In the genomic region with DNA sequence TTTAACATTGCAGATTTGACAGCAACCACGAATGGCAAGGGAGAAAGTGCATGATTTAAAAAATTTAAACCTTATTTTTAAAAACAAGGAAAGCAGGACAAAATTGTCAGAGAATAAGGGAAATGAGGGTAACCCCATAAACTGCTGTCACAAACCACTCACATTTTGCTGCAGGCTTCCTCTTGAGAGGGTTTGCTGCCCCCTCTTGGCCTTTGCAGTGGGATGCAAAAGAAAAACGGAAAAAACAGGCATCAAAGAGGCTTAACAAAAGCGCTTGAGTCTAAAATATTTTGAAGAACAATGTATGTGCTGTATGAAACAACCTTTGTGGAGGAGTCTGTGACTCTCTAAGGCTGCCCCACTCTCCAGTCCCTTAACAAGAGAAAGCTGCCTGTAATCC, we compare ENCODE assay signal across 8 cellular contexts.
DNase-seq lines count a peak whose midpoint lies in the region; ATAC-seq, FAIRE-seq and TF ChIP-seq lines count a peak whose summit lies in the region.

No MANE protein-coding gene starts in this region.

- H3K36me3 Mint-ChIP-seq in activated naive CD4-positive, alpha-beta T cell treated with anti-CD3 and anti-CD28 coated beads for 36 hours (ENCODE audit: low read depth): no peaks in the 10 kb centered on the region

- peaks cover 5% of the 10 kb centered on the region for H3K27me3 Mint-ChIP-seq in activated naive CD4-positive, alpha-beta T cell treated with anti-CD3 and anti-CD28 coated beads for 36 hours (ENCODE audit: low read depth)

- H3K4me1 Mint-ChIP-seq in activated naive CD4-positive, alpha-beta T cell treated with anti-CD3 and anti-CD28 coated beads for 36 hours (ENCODE audit: low read depth): no peaks in the 10 kb centered on the region

- peak; percentile 57 for TF ChIP-seq CTCF in GM10248 (IDR thresholded peaks at IDR 0.05; ENCODE audit: control extremely low read depth, extremely low read depth, low read depth, missing control alignments)

- DNase-seq in GM10248 (ENCODE audit: extremely low spot score) (peak; percentile 43), NCI-H510A (lab: John Stamatoyannopoulos, UW) (peak; percentile 1), right cardiac atrium (peak; percentile 11 to 41 (median 29)), small intestine (peak; percentile 30)
- peak; percentile 51 for DNase-seq in activated naive CD4-positive, alpha-beta T cell treated with anti-CD3 and anti-CD28 coated beads for 36 hours

- intact Hi-C loops in activated naive CD4-positive, alpha-beta T cell treated with anti-CD3 and anti-CD28 coated beads for 36 hours (cut with micrococcal nuclease): loop anchor here (1.0 to 5.0 kb wide), 3 partner anchors 1011 to 1406 kb away; a partner anchor contains a TSS
- intact Hi-C loops in right cardiac atrium (cut with DNase I): no loop called here

- no peak overlapping the region for H3K27ac Mint-ChIP-seq in activated naive CD4-positive, alpha-beta T cell treated with anti-CD3 and anti-CD28 coated beads for 36 hours

- H3K9me3 ChIP-seq in right cardiac atrium (ENCODE audit: control insufficient read depth, low read length): no peaks in the 10 kb centered on the region
- H3K9me3 ChIP-seq in small intestine (ENCODE audit: control insufficient read depth, low read depth): no peaks in the 10 kb centered on the region

- H3K4me1 ChIP-seq in right cardiac atrium (ENCODE audit: control insufficient read depth, insufficient read depth, low read length): no peaks in the 10 kb centered on the region
- H3K4me1 ChIP-seq in small intestine (ENCODE audit: control insufficient read depth in 2 of 2, insufficient read depth in 1 of 2, low read depth in 1 of 2, low read length in 1 of 2): no peaks in the 10 kb centered on the region

- H3K4me3 ChIP-seq in right cardiac atrium (ENCODE audit: low read length): no peak overlapping the region
- no peak overlapping the region for H3K4me3 ChIP-seq in small intestine (ENCODE audit: low read depth in 1 of 2, low read length in 2 of 2)

- ATAC-seq in HG03175 (IDR thresholded peaks at IDR 0.05; ENCODE audit: unreplicated experiment) (peak; percentile 77), right cardiac atrium (no peak), HG03097 (IDR thresholded peaks at IDR 0.05; ENCODE audit: low FRiP score, unreplicated experiment) (no peak)

- FAIRE-seq in A204.1 (lab: Jason Lieb, UNC): peak; percentile 83
- no peak for FAIRE-seq in small intestine (lab: Jason Lieb, UNC)

- H3K27ac ChIP-seq in right cardiac atrium (ENCODE audit: low read length) (no peak overlapping the region), small intestine (ENCODE audit: low read depth in 1 of 2, low read length in 1 of 2) (no peak overlapping the region)

- no peaks in the 10 kb centered on the region for H3K36me3 ChIP-seq in small intestine (ENCODE audit: control insufficient read depth in 2 of 2, insufficient read depth in 2 of 2, low read length in 2 of 2)

- POLR2A ChIA-PET in GM10248 (lab: Yijun Ruan, JAX): no interaction called here

- CTCF ChIA-PET in GM10248 (lab: Yijun Ruan, JAX): interaction anchor here (0.6 to 0.9 kb wide), 2 partner anchors 1407 to 1408 kb away, joined by 3 read pairs; no protein-coding TSS in a partner anchor
- CTCF ChIA-PET in activated naive CD4-positive, alpha-beta T cell treated with anti-CD3 and anti-CD28 coated beads for 36 hours (lab: Charles Lee): interaction anchor here (1.0 kb wide), 1 partner anchor 36 kb away, joined by 4 read pairs; no protein-coding TSS in a partner anchor

- 7% methylated on average over 3 of the region's 3 CpGs for WGBS in right cardiac atrium
- WGBS in small intestine, 3 donors: 2 to 5% (median 2%) methylated on average over 3 of the region's 3 CpGs

- H3K9me3 Mint-ChIP-seq in activated naive CD4-positive, alpha-beta T cell treated with anti-CD3 and anti-CD28 coated beads for 36 hours: no peaks in the 10 kb centered on the region

- H3K4me3 Mint-ChIP-seq in activated naive CD4-positive, alpha-beta T cell treated with anti-CD3 and anti-CD28 coated beads for 36 hours: no peak overlapping the region

- no peaks in the 10 kb centered on the region for H3K27me3 ChIP-seq in right cardiac atrium (ENCODE audit: control insufficient read depth, insufficient read depth)
- no peaks in the 10 kb centered on the region for H3K27me3 ChIP-seq in small intestine (ENCODE audit: control insufficient read depth in 2 of 2, insufficient read depth in 2 of 2, low read length in 2 of 2)

Comparison
In these comparisons a context has a peak if more than half of its experiments do, and no peak if none do; other contexts are left out.
1. DNase-seq: peak in every context shown above with its lines; median percentile 51 in activated naive CD4-positive, alpha-beta T cell treated with anti-CD3 and anti-CD28 coated beads for 36 hours; 43 in GM10248; 30 in small intestine; 29 in right cardiac atrium; 1 in NCI-H510A.